ENCODE assay signal across 24 cellular contexts in the genomic region with DNA sequence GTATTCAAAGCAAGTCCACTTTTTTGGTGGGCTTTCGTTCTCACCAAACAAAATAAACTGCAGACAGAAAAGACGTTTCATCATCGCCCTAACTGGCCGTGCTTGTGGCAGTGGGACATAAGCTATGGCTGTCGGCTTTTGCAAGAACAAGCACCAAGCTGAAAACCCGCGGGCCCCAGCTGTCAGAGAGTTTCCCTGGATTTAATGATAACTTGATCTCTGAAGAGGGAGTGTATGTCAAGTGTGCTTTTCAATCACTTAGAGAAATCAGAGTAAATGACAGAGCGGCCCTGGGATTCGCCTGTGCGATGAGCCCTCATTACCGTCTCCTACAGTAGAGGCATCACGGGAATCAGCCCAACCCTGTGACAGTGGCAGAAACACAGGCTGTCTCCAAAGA.
"Had no signal": no experiment of that assay in that cellular context is flagged by ENCODE, and none has a peak within 500 bp of the region (broad histone marks: within the 10 kb centered on the region; RNA-seq: fewer than 3 reads in every experiment).

No MANE protein-coding gene starts in this region.

- H3K4me2 ChIP-seq: hepatocyte had no signal

- ATAC-seq: activated T-cell treated with anti-CD3 and anti-CD28 coated beads, Interleukin-2, amount 50 U/mL, for 72 hours; foreskin keratinocyte; left lung; natural killer cell treated with Interleukin-12 subunit alpha and Interleukin-12 subunit beta and Interleukin-15 and Interleukin-18, amount 100 ng/mL, for 72 hours; right lobe of liver; stimulated activated effector memory CD8-positive, alpha-beta T cell treated with anti-CD3 and anti-CD28 coated beads, Interleukin-12 subunit alpha, Interleukin-12 subunit beta, amount 100 ng/mL, for 72 hours; stimulated activated naive CD8-positive, alpha-beta T cell treated with anti-CD3 and anti-CD28 coated beads, Interleukin-15, amount 100 ng/mL, for 72 hours; T-helper 17 cell had no signal

- H3K9me3 ChIP-seq: left lung, right lobe of liver, tibial artery had no signal

- H3K4me1 Mint-ChIP-seq: activated naive CD4-positive, alpha-beta T cell treated with anti-CD3 and anti-CD28 coated beads, Interleukin-2, amount 10 ng/mL, durations not matched to agents 7 days and 5 days; stimulated activated effector memory CD8-positive, alpha-beta T cell treated with anti-CD3 and anti-CD28 coated beads, Interleukin-12 subunit alpha, Interleukin-12 subunit beta, amount 100 ng/mL, for 72 hours; stimulated activated naive CD8-positive, alpha-beta T cell treated with anti-CD3 and anti-CD28 coated beads, Interleukin-15, amount 100 ng/mL, for 72 hours; T-helper 17 cell had no signal

- H3K36me3 ChIP-seq: left lung, right lobe of liver, tibial artery had no signal

- H3K9ac ChIP-seq: parathyroid adenoma had no signal

- H3K79me2 ChIP-seq: hepatocyte, parathyroid adenoma had no signal

- H3K4me1 ChIP-seq: foreskin keratinocyte, left lung, parathyroid adenoma, right lobe of liver had no signal

- H3K27me3 ChIP-seq: brain microvascular endothelial cell, foreskin keratinocyte, hepatocyte, left lung, right lobe of liver, tibial artery had no signal

- H3K36me3 Mint-ChIP-seq: activated CD4-positive, alpha-beta memory T cell treated with anti-CD3 and anti-CD28 coated beads for 36 hours; activated naive CD4-positive, alpha-beta T cell treated with anti-CD3 and anti-CD28 coated beads, Interleukin-2, amount 10 ng/mL, durations not matched to agents 7 days and 5 days; natural killer cell treated with Interleukin-12 subunit alpha and Interleukin-12 subunit beta and Interleukin-15 and Interleukin-18, amount 100 ng/mL, for 72 hours; stimulated activated effector memory CD8-positive, alpha-beta T cell treated with anti-CD3 and anti-CD28 coated beads, Interleukin-12 subunit alpha, Interleukin-12 subunit beta, amount 100 ng/mL, for 72 hours had no signal

- H3K4me3 Mint-ChIP-seq: activated CD4-positive, alpha-beta memory T cell treated with anti-CD3 and anti-CD28 coated beads for 36 hours; activated naive CD4-positive, alpha-beta T cell treated with anti-CD3 and anti-CD28 coated beads, Interleukin-2, amount 10 ng/mL, durations not matched to agents 7 days and 5 days; activated T-cell treated with anti-CD3 and anti-CD28 coated beads, Interleukin-2, amount 50 U/mL, for 72 hours; dendritic cell treated with granulocyte-macrophage colony-stimulating factor and Interleukin-4, amounts not matched to agents 40 ng/mL and 50 ng/mL, for 4 days; natural killer cell treated with Interleukin-12 subunit alpha and Interleukin-12 subunit beta and Interleukin-15 and Interleukin-18, amount 100 ng/mL, for 72 hours; stimulated activated effector memory CD8-positive, alpha-beta T cell treated with anti-CD3 and anti-CD28 coated beads, Interleukin-12 subunit alpha, Interleukin-12 subunit beta, amount 100 ng/mL, for 72 hours; stimulated activated naive CD8-positive, alpha-beta T cell treated with anti-CD3 and anti-CD28 coated beads, Interleukin-15, amount 100 ng/mL, for 72 hours; T-helper 17 cell had no signal

- H2AFZ ChIP-seq: hepatocyte, parathyroid adenoma had no signal

- H3K9me3 Mint-ChIP-seq: activated CD4-positive, alpha-beta memory T cell treated with anti-CD3 and anti-CD28 coated beads for 36 hours; activated naive CD4-positive, alpha-beta T cell treated with anti-CD3 and anti-CD28 coated beads, Interleukin-2, amount 10 ng/mL, durations not matched to agents 7 days and 5 days; activated T-cell treated with anti-CD3 and anti-CD28 coated beads, Interleukin-2, amount 50 U/mL, for 72 hours; dendritic cell treated with granulocyte-macrophage colony-stimulating factor and Interleukin-4, amounts not matched to agents 40 ng/mL and 50 ng/mL, for 4 days; natural killer cell treated with Interleukin-12 subunit alpha and Interleukin-12 subunit beta and Interleukin-15 and Interleukin-18, amount 100 ng/mL, for 72 hours; stimulated activated effector memory CD8-positive, alpha-beta T cell treated with anti-CD3 and anti-CD28 coated beads, Interleukin-12 subunit alpha, Interleukin-12 subunit beta, amount 100 ng/mL, for 72 hours; stimulated activated naive CD8-positive, alpha-beta T cell treated with anti-CD3 and anti-CD28 coated beads, Interleukin-15, amount 100 ng/mL, for 72 hours had no signal

- H3K27ac Mint-ChIP-seq: activated CD4-positive, alpha-beta memory T cell treated with anti-CD3 and anti-CD28 coated beads for 36 hours; activated naive CD4-positive, alpha-beta T cell treated with anti-CD3 and anti-CD28 coated beads, Interleukin-2, amount 10 ng/mL, durations not matched to agents 7 days and 5 days; activated T-cell treated with anti-CD3 and anti-CD28 coated beads, Interleukin-2, amount 50 U/mL, for 72 hours; dendritic cell treated with granulocyte-macrophage colony-stimulating factor and Interleukin-4, amounts not matched to agents 40 ng/mL and 50 ng/mL, for 4 days; natural killer cell treated with Interleukin-12 subunit alpha and Interleukin-12 subunit beta and Interleukin-15 and Interleukin-18, amount 100 ng/mL, for 72 hours; stimulated activated effector memory CD8-positive, alpha-beta T cell treated with anti-CD3 and anti-CD28 coated beads, Interleukin-12 subunit alpha, Interleukin-12 subunit beta, amount 100 ng/mL, for 72 hours; stimulated activated naive CD8-positive, alpha-beta T cell treated with anti-CD3 and anti-CD28 coated beads, Interleukin-15, amount 100 ng/mL, for 72 hours; T-helper 17 cell had no signal

- H3K27ac ChIP-seq: brain microvascular endothelial cell, foreskin keratinocyte, hepatocyte, left lung, parathyroid adenoma, right lobe of liver, skin epidermis, tibial artery had no signal

- DNase-seq: activated CD4-positive, alpha-beta memory T cell treated with anti-CD3 and anti-CD28 coated beads for 36 hours; activated CD4-positive, alpha-beta T cell treated with anti-CD3 and anti-CD28 coated beads for 4 hours; activated CD4-positive, CD25-positive, alpha-beta regulatory T cell; activated effector memory CD4-positive, alpha-beta T cell treated with Interleukin-2 at 50 U/mL for 16 hours; activated naive CD4-positive, alpha-beta T cell treated with anti-CD3 and anti-CD28 coated beads, Interleukin-2, amount 10 ng/mL, durations not matched to agents 7 days and 5 days; activated T-cell treated with anti-CD3 and anti-CD28 coated beads, Interleukin-2, amount 50 U/mL, for 72 hours; brain microvascular endothelial cell; effector CD8-positive, alpha-beta T cell; erythroblast; foreskin keratinocyte; kidney glomerular epithelial cell; mammary epithelial cell; right lobe of liver; stimulated activated CD4-positive, alpha-beta T cell treated with anti-CD3 and anti-CD28 coated beads, Interleukin-1b, Interleukin-23, amount 100 ng/mL, for 48 hours; stimulated activated naive CD8-positive, alpha-beta T cell treated with anti-CD3 and anti-CD28 coated beads, Interleukin-15, amount 100 ng/mL, for 72 hours; T-helper 17 cell; tibial artery had no signal

- H3K4me3 ChIP-seq: hepatocyte, left lung, right lobe of liver, skin epidermis, tibial artery had no signal
